Comparison of ENCODE assay signal across 9 cellular contexts in genomic region chr4:37389967-37390580, GRCh38.
DNase-seq lines count a peak whose midpoint lies in the region; ATAC-seq and TF ChIP-seq lines count a peak whose summit lies in the region.
"Had no signal": no experiment of that assay in that cellular context is flagged by ENCODE, and none has a peak within 500 bp of the region (broad histone marks: within the 10 kb centered on the region; RNA-seq: fewer than 3 reads in every experiment).

No MANE protein-coding gene starts in this region.

- ATAC-seq in GM19351 (IDR thresholded peaks at IDR 0.05; ENCODE audit: unreplicated experiment) (peak; percentile 73), HG03378 (IDR thresholded peaks at IDR 0.05; ENCODE audit: unreplicated experiment) (peak; percentile 67), body of pancreas (peak; percentile 64), left lobe of liver (peak; percentile 91)
- ATAC-seq: effector memory CD8-positive, alpha-beta T cell had no signal

- no peaks in the 10 kb centered on the region for H3K36me3 ChIP-seq in body of pancreas (replicated peaks in 1 of 2; ENCODE audit: insufficient read depth in 1 of 2, low read depth in 2 of 2)

- intact Hi-C loops in body of pancreas (cut with DNase I), result no loop called here

- no peaks in the 10 kb centered on the region for H3K9me3 ChIP-seq in body of pancreas

- peak; percentile 5 for DNase-seq in NCI-H2107 treated with DMSO at 0.1 percent for 48 hours (lab: John Stamatoyannopoulos, UW; ENCODE audit: unreplicated experiment)
- DNase-seq in NCI-H2107 (lab: John Stamatoyannopoulos, UW), result no peak
- DNase-seq in NCI-H748 (lab: John Stamatoyannopoulos, UW; ENCODE audit: unreplicated experiment), result peak; percentile 65
- DNase-seq in body of pancreas, result peak; percentile 32 to 61 (median 44)
- no peak for DNase-seq in left lobe of liver (ENCODE audit: low spot score)
- no peak for DNase-seq in activated gamma-delta T cell treated with Interleukin-2 at 50 U/mL for 16 hours

- TF ChIP-seq POLR2A in body of pancreas (IDR thresholded peaks at IDR 0.05), result no peak

- H3K27ac ChIP-seq in body of pancreas, result no peak overlapping the region

- H3K4me3 ChIP-seq in body of pancreas, result no peak overlapping the region

- no peaks in the 10 kb centered on the region for H3K4me1 ChIP-seq in body of pancreas

- TF ChIP-seq CTCF in body of pancreas (IDR thresholded peaks at IDR 0.05), result peak; percentile 70 to 86 (median 77)

- 27 to 28% methylated on average over 7 of the region's 7 CpGs for WGBS in body of pancreas, 2 donors

- H3K27me3 ChIP-seq in body of pancreas, result no peaks in the 10 kb centered on the region

Comparison
In these comparisons a context has a peak if more than half of its experiments do, and no peak if none do; other contexts are left out.
1. DNase-seq: peak in NCI-H2107 treated with DMSO at 0.1 percent for 48 hours (single experiment), NCI-H748 (single experiment) and body of pancreas (4 of 4); none in NCI-H2107 (single experiment), left lobe of liver (single experiment) and activated gamma-delta T cell treated with Interleukin-2 at 50 U/mL for 16 hours (single experiment).
2. Peak in every context shown above with its lines, with median percentiles within 50 percentile points of each other: ATAC-seq.